Comparison of ENCODE assay signal across 15 cellular contexts in genomic region chr1:20416706-20417105, GRCh38.
A peak's percentile ranks its signal among the peaks of the same experiment; 100 is the strongest.
DNase-seq lines count a peak whose midpoint lies in the region; ATAC-seq and TF ChIP-seq lines count a peak whose summit lies in the region.
"Had no signal": no experiment of that assay in that cellular context is flagged by ENCODE, and none has a peak within 500 bp of the region (broad histone marks: within the 10 kb centered on the region; RNA-seq: fewer than 3 reads in every experiment).

No MANE protein-coding gene starts in this region.

- H3K9me3 Mint-ChIP-seq in natural killer cell treated with Interleukin-12 subunit alpha and Interleukin-12 subunit beta and Interleukin-15 and Interleukin-18, amount 100 ng/mL, for 72 hours, result no peaks in the 10 kb centered on the region
- H3K9me3 Mint-ChIP-seq: CD8-positive, alpha-beta T cell had no signal

- no peak overlapping the region for H3K27ac ChIP-seq in HEK293 (ENCODE audit: extremely low read depth, low read depth, low read length)
- no peak overlapping the region for H3K27ac ChIP-seq in OCI-LY7 (ENCODE audit: low read depth, low read length, poor library complexity, severe bottlenecking)
- H3K27ac ChIP-seq in coronary artery, result no peak overlapping the region
- H3K27ac ChIP-seq: 22Rv1 had no signal

- intact Hi-C loops in OCI-LY7 (cut with micrococcal nuclease; ENCODE audit: unreplicated experiment), result no loop called here

- no peak overlapping the region; the same call in 1 of the 2 replicates for H2AFZ ChIP-seq in OCI-LY7 (ENCODE audit: low read length)

- no peak for ATAC-seq in natural killer cell treated with Interleukin-12 subunit alpha and Interleukin-12 subunit beta and Interleukin-15 and Interleukin-18, amount 100 ng/mL, for 72 hours
- no peak for ATAC-seq in HG03565 (IDR thresholded peaks at IDR 0.05; ENCODE audit: unreplicated experiment)
- ATAC-seq: CD8-positive, alpha-beta T cell; HCT116 had no signal

- H3K4me3 ChIP-seq in HEK293 (ENCODE audit: low read depth, low read length) (no peak overlapping the region), OCI-LY7 (ENCODE audit: low read depth, low read length, poor library complexity, severe bottlenecking) (no peak overlapping the region), coronary artery (no peak overlapping the region)

- CTCF ChIA-PET in HEK293 (lab: Yijun Ruan, JAX) (interaction anchor here (1.4 to 1.5 kb wide), 3 partner anchors 11 to 204 kb away, joined by 3 to 5 read pairs (median 3); no protein-coding TSS in a partner anchor), OCI-LY7 (lab: Charles Lee; ENCODE audit: unreplicated experiment) (no interaction called here)

- 0 out of 2 replicates have a peak overlapping the region, but pooled peaks have one; percentile 4 for H3K4me2 ChIP-seq in OCI-LY7 (ENCODE audit: low read length)

- no peaks in the 10 kb centered on the region for H3K36me3 Mint-ChIP-seq in natural killer cell treated with Interleukin-12 subunit alpha and Interleukin-12 subunit beta and Interleukin-15 and Interleukin-18, amount 100 ng/mL, for 72 hours
- H3K36me3 Mint-ChIP-seq: CD14-positive monocyte; CD8-positive, alpha-beta T cell had no signal

- no peak for TF ChIP-seq CTCF in HEK293 (tag by site-specific recombination; IDR thresholded peaks at IDR 0.05)
- no peak for TF ChIP-seq CTCF in OCI-LY7 (conservative IDR thresholded peaks at IDR 0.05; ENCODE audit: low read length)
- TF ChIP-seq CTCF in coronary artery (IDR thresholded peaks at IDR 0.05), result no peak

- no peaks in the 10 kb centered on the region for H3K36me3 ChIP-seq in HEK293 (ENCODE audit: control insufficient read depth in 2 of 2, insufficient read depth in 1 of 2, low read length in 2 of 2)
- no peaks in the 10 kb centered on the region for H3K36me3 ChIP-seq in OCI-LY7 (ENCODE audit: insufficient read depth, low read length)

- POLR2A ChIA-PET in HEK293 (lab: Yijun Ruan, JAX), result no interaction called here
- POLR2A ChIA-PET in OCI-LY7 (lab: Charles Lee), result interaction anchor here (0.9 kb wide), 1 partner anchor 15 kb away, joined by 3 read pairs; no protein-coding TSS in a partner anchor

- no peaks in the 10 kb centered on the region for H3K9me3 ChIP-seq in HEK293 (ENCODE audit: control insufficient read depth, insufficient read depth, low read depth, low read length)
- no peaks in the 10 kb centered on the region for H3K9me3 ChIP-seq in OCI-LY7 (ENCODE audit: low read length)

- H3K4me3 Mint-ChIP-seq in natural killer cell treated with Interleukin-12 subunit alpha and Interleukin-12 subunit beta and Interleukin-15 and Interleukin-18, amount 100 ng/mL, for 72 hours, result no peak overlapping the region
- H3K4me3 Mint-ChIP-seq: CD14-positive monocyte; CD8-positive, alpha-beta T cell had no signal

- no peak for DNase-seq in OCI-LY7 (ENCODE audit: low spot score)
- peak; percentile 9 for DNase-seq in coronary artery (ENCODE audit: low spot score)
- DNase-seq in mesenteric fat pad (ENCODE audit: low spot score), result peak; percentile 20
- DNase-seq in natural killer cell treated with Interleukin-12 subunit alpha and Interleukin-12 subunit beta and Interleukin-15 and Interleukin-18, amount 100 ng/mL, for 72 hours (ENCODE audit: low spot score), result no peak
- no peak for DNase-seq in NOMO-1 (lab: John Stamatoyannopoulos, UW; ENCODE audit: unreplicated experiment in 2 of 2)
- DNase-seq: CD8-positive, alpha-beta T cell; COR-L47; DMS153; DND-41; GDM1 had no signal

- H3K4me1 Mint-ChIP-seq in natural killer cell treated with Interleukin-12 subunit alpha and Interleukin-12 subunit beta and Interleukin-15 and Interleukin-18, amount 100 ng/mL, for 72 hours (ENCODE audit: low read depth in 2 of 2), result no peaks in the 10 kb centered on the region
- H3K4me1 Mint-ChIP-seq: CD14-positive monocyte had no signal

- H3K4me1 ChIP-seq in HEK293 (ENCODE audit: control insufficient read depth, insufficient read depth, low read length) (no peaks in the 10 kb centered on the region), OCI-LY7 (ENCODE audit: insufficient read depth, low read length, poor library complexity, severe bottlenecking) (peaks cover 25% of the 10 kb centered on the region)

- no peaks in the 10 kb centered on the region for H3K9me2 ChIP-seq in OCI-LY7 (ENCODE audit: insufficient read depth, low read length)

- no TSS peak for BruUV-seq in OCI-LY7 (replicated peaks; lab: Mats Ljungman, UMichigan)

- H3K79me2 ChIP-seq in OCI-LY7 (ENCODE audit: insufficient read depth, low read depth, low read length), result no peaks in the 10 kb centered on the region

- no peaks in the 10 kb centered on the region for H4K20me1 ChIP-seq in OCI-LY7 (ENCODE audit: insufficient read depth, low read length)

- peaks cover 35 to 47% of the 10 kb centered on the region in 2 donors for H3K27me3 Mint-ChIP-seq in natural killer cell treated with Interleukin-12 subunit alpha and Interleukin-12 subunit beta and Interleukin-15 and Interleukin-18, amount 100 ng/mL, for 72 hours

- no peak overlapping the region for H3K27ac Mint-ChIP-seq in natural killer cell treated with Interleukin-12 subunit alpha and Interleukin-12 subunit beta and Interleukin-15 and Interleukin-18, amount 100 ng/mL, for 72 hours
- H3K27ac Mint-ChIP-seq: CD14-positive monocyte; CD8-positive, alpha-beta T cell had no signal

TF ChIP-seq in HEK293, 187 proteins besides CTCF, POLR2A, EP300 and RAD21:
- TF ChIP-seq ZBTB7A (tag by site-specific recombination; IDR thresholded peaks at IDR 0.05; ENCODE audit: low read depth) (no peak), ZNF449 (tag by site-specific recombination; IDR thresholded peaks at IDR 0.05) (0 out of 2 replicates have a peak, but pooled peaks have one; percentile 14)
TF ChIP-seq in HEK293: peak in this region for 1.

Comparison
In these comparisons a context has a peak if more than half of its experiments do, and no peak if none do; other contexts are left out.
1. DNase-seq: peak in coronary artery (single experiment) and mesenteric fat pad (single experiment); none in OCI-LY7 (single experiment), natural killer cell treated with Interleukin-12 subunit alpha and Interleukin-12 subunit beta and Interleukin-15 and Interleukin-18, amount 100 ng/mL, for 72 hours (single experiment) and NOMO-1 (0 of 2).